Comparison of ENCODE assay signal across 21 cellular contexts in genomic region chr5:112581811-112582320, GRCh38.
"Had no signal": no experiment of that assay in that cellular context is flagged by ENCODE, and none has a peak within 500 bp of the region (broad histone marks: within the 10 kb centered on the region; RNA-seq: fewer than 3 reads in every experiment).

No MANE protein-coding gene starts in this region.

- FAIRE-seq: frontal cortex, islet of Langerhans had no signal

- H3K27me3 ChIP-seq: dorsolateral prefrontal cortex, heart left ventricle, neutrophil, tibial artery, upper lobe of right lung, vagina had no signal

- H3K9me3 ChIP-seq: neutrophil, spleen, tibial artery, upper lobe of right lung, vagina had no signal

- H3K36me3 ChIP-seq: heart left ventricle, neutrophil, spleen, tibial artery, upper lobe of right lung, vagina had no signal

- H3K4me1 Mint-ChIP-seq: naive thymus-derived CD8-positive, alpha-beta T cell had no signal

- H3K4me3 ChIP-seq: dorsolateral prefrontal cortex, heart left ventricle, spleen, tibial artery, upper lobe of right lung, vagina had no signal

- DNase-seq: dorsolateral prefrontal cortex; effector CD8-positive, alpha-beta T cell; heart left ventricle; hippocampal formation; mammary epithelial cell; naive thymus-derived CD8-positive, alpha-beta T cell; posterior cingulate gyrus; spleen; stimulated activated CD4-positive, alpha-beta T cell treated with anti-CD3 and anti-CD28 coated beads, Interleukin-15, amount 100 ng/mL, for 24 hours; stimulated activated CD4-positive, alpha-beta T cell treated with anti-CD3 and anti-CD28 coated beads, Interleukin-1b, Interleukin-23, amount 100 ng/mL, for 48 hours; stimulated activated CD4-positive, alpha-beta T cell treated with anti-CD3 and anti-CD28 coated beads, Interleukin-4, amount 100 ng/mL, for 24 hours; tibial artery; upper lobe of right lung had no signal

- H3K9me3 Mint-ChIP-seq: naive thymus-derived CD8-positive, alpha-beta T cell; stimulated activated naive CD8-positive, alpha-beta T cell treated with anti-CD3 and anti-CD28 coated beads, Interleukin-15, Interleukin-2, amounts not matched to agents 100 ng/mL and 50 ng/mL, for 24 hours had no signal

- H3K27ac Mint-ChIP-seq: naive thymus-derived CD8-positive, alpha-beta T cell; stimulated activated memory B cell treated with anti-CD40 and anti-IgM and Interleukin-4, amounts not matched to agents 10 μg/mL and 1 μg/mL and 100 μg/mL, for 72 hours; stimulated activated naive CD8-positive, alpha-beta T cell treated with anti-CD3 and anti-CD28 coated beads, Interleukin-15, Interleukin-2, amounts not matched to agents 100 ng/mL and 50 ng/mL, for 24 hours had no signal

- H3K4me1 ChIP-seq: spleen, tibial artery, upper lobe of right lung, vagina had no signal

- H3K27ac ChIP-seq: dorsolateral prefrontal cortex, heart left ventricle, neutrophil, spleen, tibial artery, upper lobe of right lung, vagina had no signal

- ATAC-seq: heart left ventricle; left lobe of liver; naive thymus-derived CD8-positive, alpha-beta T cell; sciatic nerve; stimulated activated memory B cell treated with anti-CD40 and anti-IgM and Interleukin-4, amounts not matched to agents 10 μg/mL and 1 μg/mL and 100 μg/mL, for 72 hours; upper lobe of right lung had no signal

- H3K36me3 Mint-ChIP-seq: naive thymus-derived CD8-positive, alpha-beta T cell; stimulated activated memory B cell treated with anti-CD40 and anti-IgM and Interleukin-4, amounts not matched to agents 10 μg/mL and 1 μg/mL and 100 μg/mL, for 72 hours had no signal

- H3K4me3 Mint-ChIP-seq: naive thymus-derived CD8-positive, alpha-beta T cell; stimulated activated memory B cell treated with anti-CD40 and anti-IgM and Interleukin-4, amounts not matched to agents 10 μg/mL and 1 μg/mL and 100 μg/mL, for 72 hours; stimulated activated naive CD8-positive, alpha-beta T cell treated with anti-CD3 and anti-CD28 coated beads, Interleukin-15, Interleukin-2, amounts not matched to agents 100 ng/mL and 50 ng/mL, for 24 hours had no signal
